8 cellular contexts compared by ENCODE assay signal in the genomic region with DNA sequence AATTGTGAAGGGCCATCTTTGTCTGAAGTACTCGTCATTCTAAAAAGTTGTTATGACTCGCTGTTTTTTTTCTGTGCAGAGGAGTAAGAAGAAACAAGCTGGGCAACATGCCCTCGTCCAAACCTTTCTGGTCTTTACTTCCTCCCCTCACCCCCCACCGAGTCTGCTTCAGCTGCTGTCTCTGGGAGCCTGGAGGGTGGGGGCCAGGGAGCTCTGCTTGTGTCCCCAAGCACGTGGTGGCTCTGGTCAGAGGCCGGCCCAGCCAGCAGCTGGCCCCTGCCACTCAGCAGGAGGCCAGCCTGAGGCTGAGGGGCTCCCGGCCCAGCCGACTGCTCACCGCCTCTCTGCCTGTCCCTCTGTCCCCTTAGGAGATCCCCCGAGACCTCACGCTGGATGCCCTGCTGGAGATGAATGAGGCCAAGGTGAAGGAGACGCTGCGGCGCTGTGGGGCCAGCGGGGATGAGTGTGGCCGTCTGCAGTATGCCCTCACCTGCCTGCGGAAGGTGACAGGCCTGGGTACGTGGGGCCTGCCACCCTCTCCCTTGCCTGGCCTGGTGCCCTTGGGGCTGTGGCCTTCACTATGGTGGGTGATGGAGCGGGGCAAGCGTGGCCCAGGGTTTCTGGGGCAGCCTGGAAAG. TPM values are rescaled to one million over a fixed set of nuclear protein-coding genes. Genes with fewer than 3 reads are reported as not detected.
DNase-seq lines count a peak whose midpoint lies in the region; ATAC-seq and TF ChIP-seq lines count a peak whose summit lies in the region.

No MANE protein-coding gene starts in this region.

- H3K27me3 Mint-ChIP-seq in WTC11 (ENCODE audit: low read depth) (no peaks in the 10 kb centered on the region), glutamatergic neuron (ENCODE audit: unreplicated experiment) (peaks cover 11% of the 10 kb centered on the region)

- H3K9me3 Mint-ChIP-seq in WTC11, result no peaks in the 10 kb centered on the region
- H3K9me3 Mint-ChIP-seq in glutamatergic neuron (ENCODE audit: unreplicated experiment), result peaks cover 18% of the 10 kb centered on the region

- POLR2A ChIA-PET in WTC11 (lab: Charles Lee), result interaction anchor here (1.1 kb wide), 1 partner anchor 119 kb away, joined by 4 read pairs; no protein-coding TSS in a partner anchor

- intact Hi-C loops in psoas muscle (cut with DNase I), result no loop called here

- peak; percentile 23; the same call in 1 of the 2 replicates for ATAC-seq in WTC11
- peak; percentile 91 to 93 (median 92) for ATAC-seq in psoas muscle
- ATAC-seq in foreskin keratinocyte, result no peak
- ATAC-seq in GM18498 (IDR thresholded peaks at IDR 0.05; ENCODE audit: unreplicated experiment), result no peak
- ATAC-seq in GM18907 (IDR thresholded peaks at IDR 0.05; ENCODE audit: unreplicated experiment), result no peak

- no peak overlapping the region for H3K4me3 Mint-ChIP-seq in WTC11
- peak overlapping the region; percentile 36 for H3K4me3 Mint-ChIP-seq in glutamatergic neuron (ENCODE audit: unreplicated experiment)

- H3K36me3 Mint-ChIP-seq in WTC11 (no peaks in the 10 kb centered on the region), glutamatergic neuron (ENCODE audit: unreplicated experiment) (no peaks in the 10 kb centered on the region)

- H3K27me3 ChIP-seq in psoas muscle (ENCODE audit: insufficient read depth in 3 of 3, low read length in 2 of 3) (no peaks in the 10 kb centered on the region), foreskin keratinocyte (no peaks in the 10 kb centered on the region)

- peaks cover 53% of the 10 kb centered on the region for H3K4me1 Mint-ChIP-seq in WTC11
- peaks cover 54% of the 10 kb centered on the region for H3K4me1 Mint-ChIP-seq in glutamatergic neuron (ENCODE audit: low read depth, unreplicated experiment)

- no peaks in the 10 kb centered on the region for H3K36me3 ChIP-seq in psoas muscle (ENCODE audit: insufficient read depth in 1 of 2, low read depth in 1 of 2)

- TF ChIP-seq CTCF in WTC11 (IDR thresholded peaks at IDR 0.05) (no peak), glutamatergic neuron (IDR thresholded peaks at IDR 0.05; ENCODE audit: partially characterized antibody, unreplicated experiment) (no peak), psoas muscle (IDR thresholded peaks at IDR 0.05) (no peak), foreskin keratinocyte (conservative IDR thresholded peaks at IDR 0.05) (no peak)

- WGBS in psoas muscle, 3 donors, result 24 to 36% (median 25%) methylated on average over 18 to 20 of the region's 20 CpGs

- peak overlapping the region; percentile 68 for H3K4me3 ChIP-seq in psoas muscle

- CTCF ChIA-PET in WTC11 (lab: Charles Lee), result interaction anchor here (1.1 to 2.5 kb wide), 5 partner anchors 8 to 121 kb away, joined by 3 to 9 read pairs (median 6); partner anchors contain the start of gene KSR1

- H3K27ac Mint-ChIP-seq in WTC11, result no peak overlapping the region
- H3K27ac Mint-ChIP-seq in glutamatergic neuron (ENCODE audit: unreplicated experiment), result peak overlapping the region; percentile 79

- no peaks in the 10 kb centered on the region for H3K9me3 ChIP-seq in psoas muscle

- peaks cover 60% of the 10 kb centered on the region for H3K4me1 ChIP-seq in psoas muscle
- H3K4me1 ChIP-seq in foreskin keratinocyte, result no peaks in the 10 kb centered on the region

- H3K27ac ChIP-seq in psoas muscle (peak overlapping the region; percentile 94), foreskin keratinocyte (no peak overlapping the region)

- DNase-seq in EH (ENCODE audit: low read depth), result peak; percentile 81
- DNase-seq in WTC11 (ENCODE audit: low spot score), result peak; percentile 35
- DNase-seq in glutamatergic neuron, result peak; percentile 64
- peak; percentile 79 to 91 for DNase-seq in psoas muscle
- no peak for DNase-seq in foreskin keratinocyte
- no peak for DNase-seq in NCI-H510A treated with DMSO at 0.1 percent for 48 hours (lab: John Stamatoyannopoulos, UW)

TF ChIP-seq in WTC11, 78 proteins besides CTCF, POLR2A, EP300 and RAD21:
- no peak for TF ChIP-seq CREM (CRISPR knock-in tag; IDR thresholded peaks at IDR 0.05)
- no peak for TF ChIP-seq MLX (CRISPR knock-in tag; IDR thresholded peaks at IDR 0.05)
- TF ChIP-seq MXD4 (CRISPR knock-in tag; IDR thresholded peaks at IDR 0.05; ENCODE audit: borderline replicate concordance), result no peak
TF ChIP-seq in WTC11: peak in this region for 0.

RNA-seq across cellular contexts. Expression of gene LGALS9, which starts 53.7 kb away (rescaled TPM):
- 3.3 to 5.7 TPM (median 3.7 TPM) in 3 replicates for total RNA-seq in WTC11 (2021)
- 6.5 TPM for total RNA-seq in glutamatergic neuron (ENCODE audit: unreplicated experiment)
- 10 to 100 TPM in 3 of 4 donors, 1 to 10 TPM in 1; 9.6 to 11.7 (median 11.1) TPM for total RNA-seq in psoas muscle
- polyA plus RNA-seq in psoas muscle, result 10 to 100 TPM in 1 of 3 donors, 1 to 10 TPM in 2; 4.3 to 10.3 (median 7.9) TPM
- total RNA-seq in foreskin keratinocyte, result 0.82 and 1.1 TPM in 2 replicates
- 1.7 and 1.9 TPM in 2 replicates for polyA plus RNA-seq in foreskin keratinocyte

Comparison
In these comparisons a context has a peak if more than half of its experiments do, and no peak if none do; other contexts are left out.
1. DNase-seq: peak in EH (single experiment), WTC11 (single experiment), glutamatergic neuron (single experiment) and psoas muscle (2 of 2); none in foreskin keratinocyte (0 of 2) and NCI-H510A treated with DMSO at 0.1 percent for 48 hours (single experiment).
2. ATAC-seq: peak in WTC11 (single experiment) and psoas muscle (4 of 4); none in foreskin keratinocyte (single experiment), GM18498 (single experiment) and GM18907 (single experiment).